ENCODE assay signal across 1 cellular context in genomic region chr1:205585169-205585834, GRCh38.
TF ChIP-seq lines count a peak whose summit lies in the region.

No MANE protein-coding gene starts in this region.

TF ChIP-seq in H1, 55 proteins besides CTCF, POLR2A, EP300 and RAD21:
- TF ChIP-seq CREB1 (IDR thresholded peaks at IDR 0.05) (no peak), HDAC2 (IDR thresholded peaks at IDR 0.05; ENCODE audit: borderline replicate concordance in 1 of 2, low read depth in 2 of 2, low read length in 2 of 2) (no peak), SIN3A (conservative IDR thresholded peaks at IDR 0.05 in 1 of 2, IDR thresholded peaks at IDR 0.05 in 1 of 2; ENCODE audit: low read depth in 1 of 2, low read length in 2 of 2) (no peak), YY1 (IDR thresholded peaks at IDR 0.05; ENCODE audit: low read depth, low read length) (no peak), HDAC6 (IDR thresholded peaks at IDR 0.05; ENCODE audit: low read depth, low read length) (no peak), TAF1 (IDR thresholded peaks at IDR 0.05; ENCODE audit: low read depth, low read length) (no peak), EGR1 (IDR thresholded peaks at IDR 0.05; ENCODE audit: borderline replicate concordance, low read depth, low read length) (no peak), MAX (IDR thresholded peaks at IDR 0.05) (no peak), SP2 (IDR thresholded peaks at IDR 0.05; ENCODE audit: low read length) (no peak)
